In the genomic region with DNA sequence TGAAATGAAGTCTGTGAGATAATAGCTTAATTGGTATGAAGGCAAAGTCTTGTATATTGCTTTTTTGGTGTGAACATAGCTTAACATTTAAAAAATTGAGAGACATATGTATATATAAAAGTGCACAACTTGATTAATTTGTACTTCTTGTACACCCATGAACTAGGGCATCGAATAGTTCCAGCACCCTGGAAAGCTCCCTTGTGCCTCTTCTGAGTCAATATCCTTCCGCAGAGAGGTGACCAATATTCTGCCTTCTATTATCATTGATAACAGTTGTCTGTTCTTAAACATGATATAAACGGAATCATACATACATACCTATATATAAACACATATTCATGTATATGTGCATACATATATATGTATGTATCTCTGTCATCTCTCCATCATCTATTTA, we compare ENCODE assay signal across 31 cellular contexts.
"Had no signal": no experiment of that assay in that cellular context is flagged by ENCODE, and none has a peak within 500 bp of the region (broad histone marks: within the 10 kb centered on the region; RNA-seq: fewer than 3 reads in every experiment).

No MANE protein-coding gene starts in this region.

- H3K4me1 Mint-ChIP-seq: activated CD4-positive, alpha-beta T cell treated with anti-CD3 and anti-CD28 coated beads, Interleukin-2, amount 10 ng/mL, durations not matched to agents 24 days and 14 days; activated naive CD8-positive, alpha-beta T cell treated with anti-CD3 and anti-CD28 coated beads, Interleukin-2, amount 50 U/mL, for 24 hours; central memory CD8-positive, alpha-beta T cell had no signal

- H3K27me3 ChIP-seq: brain microvascular endothelial cell, cardiac muscle cell, colonic mucosa, Peyer's patch had no signal

- H3K27ac Mint-ChIP-seq: activated CD4-positive, alpha-beta T cell treated with anti-CD3 and anti-CD28 coated beads, Interleukin-2, amount 10 ng/mL, durations not matched to agents 24 days and 14 days; activated CD8-positive, alpha-beta T cell treated with anti-CD3 and anti-CD28 coated beads, Interleukin-2, amount 10 ng/mL, durations not matched to agents 7 days and 5 days; activated naive CD4-positive, alpha-beta T cell treated with anti-CD3 and anti-CD28 coated beads for 36 hours; activated naive CD8-positive, alpha-beta T cell; activated naive CD8-positive, alpha-beta T cell treated with anti-CD3 and anti-CD28 coated beads, Interleukin-2, amount 50 U/mL, for 24 hours; activated T-helper 1 cell treated with anti-CD3 and anti-CD28 coated beads, Interleukin-12 subunit alpha, Interleukin-12 subunit beta, Interleukin-2, Interleukin-4 antibody, amounts not matched to agents 30 ng/mL and 10 ng/mL and 1 ng/mL, durations not matched to agents 14 hours and 24 hours and 36 hours; T-helper 1 cell treated with Interleukin-12 subunit alpha and Interleukin-12 subunit beta and Interleukin-4 antibody, amounts not matched to agents 30 μg/mL and 1 μg/mL, for 36 hours; T-helper 2 cell treated with Interferon-gamma antibody and Interleukin-4, amounts not matched to agents 5 μg/mL and 100 μg/mL, for 36 hours had no signal

- DNase-seq: activated CD4-positive, alpha-beta T cell treated with anti-CD3 and anti-CD28 coated beads, Interleukin-2, amount 10 ng/mL, durations not matched to agents 24 days and 14 days; activated CD4-positive, alpha-beta T cell treated with anti-CD3 and anti-CD28 coated beads, Interleukin-2, amount 50 U/mL, for 48 hours; activated CD8-positive, alpha-beta T cell treated with anti-CD3 and anti-CD28 coated beads, Interleukin-2, amount 10 ng/mL, durations not matched to agents 7 days and 5 days; activated gamma-delta T cell treated with Interleukin-2 at 50 U/mL for 16 hours; activated naive CD4-positive, alpha-beta T cell treated with anti-CD3 and anti-CD28 coated beads for 36 hours; activated naive CD8-positive, alpha-beta T cell treated with anti-CD3 and anti-CD28 coated beads, Interleukin-2, amount 50 U/mL, for 24 hours; activated T-cell treated with anti-CD3 and anti-CD28 coated beads, Interleukin-2, amount 50 U/mL, for 4 hours; anterior cingulate cortex; brain microvascular endothelial cell; colonic mucosa; NCI-H1048; NCI-H1105 treated with DMSO at 0.1 percent for 48 hours; NCI-H1436; NCI-H1694; NCI-H1930; NCI-H2081 treated with DMSO at 0.1 percent for 48 hours; NCI-H226; NCI-H446 treated with DMSO at 0.1 percent for 48 hours; NCI-H524; NCI-H69; Peyer's patch; SIG-M5 had no signal

- H3K36me3 ChIP-seq: brain microvascular endothelial cell, cardiac muscle cell, colonic mucosa, Peyer's patch had no signal

- FAIRE-seq: TTC549 had no signal

- H3K4me1 ChIP-seq: colonic mucosa, Peyer's patch had no signal

- H3K4me3 Mint-ChIP-seq: activated CD4-positive, alpha-beta T cell treated with anti-CD3 and anti-CD28 coated beads, Interleukin-2, amount 10 ng/mL, durations not matched to agents 24 days and 14 days; activated CD8-positive, alpha-beta T cell treated with anti-CD3 and anti-CD28 coated beads, Interleukin-2, amount 10 ng/mL, durations not matched to agents 7 days and 5 days; activated naive CD4-positive, alpha-beta T cell treated with anti-CD3 and anti-CD28 coated beads for 36 hours; activated naive CD8-positive, alpha-beta T cell; activated naive CD8-positive, alpha-beta T cell treated with anti-CD3 and anti-CD28 coated beads, Interleukin-2, amount 50 U/mL, for 24 hours; activated T-cell treated with anti-CD3 and anti-CD28 coated beads, Interleukin-2, amount 50 U/mL, for 4 hours; activated T-helper 1 cell treated with anti-CD3 and anti-CD28 coated beads, Interleukin-12 subunit alpha, Interleukin-12 subunit beta, Interleukin-2, Interleukin-4 antibody, amounts not matched to agents 30 ng/mL and 10 ng/mL and 1 ng/mL, durations not matched to agents 14 hours and 24 hours and 36 hours; central memory CD8-positive, alpha-beta T cell; T-helper 1 cell treated with Interleukin-12 subunit alpha and Interleukin-12 subunit beta and Interleukin-4 antibody, amounts not matched to agents 30 μg/mL and 1 μg/mL, for 36 hours; T-helper 2 cell treated with Interferon-gamma antibody and Interleukin-4, amounts not matched to agents 5 μg/mL and 100 μg/mL, for 36 hours had no signal

- ATAC-seq: activated CD8-positive, alpha-beta T cell treated with anti-CD3 and anti-CD28 coated beads, Interleukin-2, amount 10 ng/mL, durations not matched to agents 7 days and 5 days; activated naive CD8-positive, alpha-beta T cell treated with anti-CD3 and anti-CD28 coated beads, Interleukin-2, amount 50 U/mL, for 24 hours; activated T-cell treated with anti-CD3 and anti-CD28 coated beads, Interleukin-2, amount 50 U/mL, for 4 hours; Right ventricle myocardium inferior had no signal

- H3K9me3 ChIP-seq: colonic mucosa had no signal

- H3K4me3 ChIP-seq: cardiac muscle cell, colonic mucosa, Peyer's patch had no signal

- H3K27ac ChIP-seq: brain microvascular endothelial cell, cardiac muscle cell, colonic mucosa, Peyer's patch, RWPE1 had no signal
